In genomic region chr4:6250235-6250983, GRCh38 we compare ENCODE assay signal across 8 cellular contexts. TPM values are rescaled to one million over a fixed set of nuclear protein-coding genes. Genes with fewer than 3 reads are reported as not detected.
DNase-seq lines count a peak whose midpoint lies in the region; ATAC-seq, FAIRE-seq and TF ChIP-seq lines count a peak whose summit lies in the region.

No MANE protein-coding gene starts in this region.

- H3K4me1 Mint-ChIP-seq in activated CD8-positive, alpha-beta T cell treated with anti-CD3 and anti-CD28 coated beads for 36 hours (ENCODE audit: low read depth): no peaks in the 10 kb centered on the region
- H3K4me1 Mint-ChIP-seq in progenitor cell of endocrine pancreas (ENCODE audit: low read depth): peaks cover 2% of the 10 kb centered on the region
- H3K4me1 Mint-ChIP-seq in activated naive CD4-positive, alpha-beta T cell treated with anti-CD3 and anti-CD28 coated beads, Interleukin-2, amount 10 ng/mL, durations not matched to agents 7 days and 5 days: no peaks in the 10 kb centered on the region

- intact Hi-C loops in activated CD8-positive, alpha-beta T cell treated with anti-CD3 and anti-CD28 coated beads for 36 hours (cut with micrococcal nuclease): no loop called here

- no peak overlapping the region for H3K4me3 Mint-ChIP-seq in activated CD8-positive, alpha-beta T cell treated with anti-CD3 and anti-CD28 coated beads for 36 hours
- no peak overlapping the region for H3K4me3 Mint-ChIP-seq in progenitor cell of endocrine pancreas (ENCODE audit: low read depth)
- no peak overlapping the region for H3K4me3 Mint-ChIP-seq in activated naive CD4-positive, alpha-beta T cell treated with anti-CD3 and anti-CD28 coated beads, Interleukin-2, amount 10 ng/mL, durations not matched to agents 7 days and 5 days

- H3K36me3 ChIP-seq in BE2C: no peaks in the 10 kb centered on the region

- no peak overlapping the region for H3K27ac Mint-ChIP-seq in activated CD8-positive, alpha-beta T cell treated with anti-CD3 and anti-CD28 coated beads for 36 hours
- H3K27ac Mint-ChIP-seq in progenitor cell of endocrine pancreas: no peak overlapping the region
- H3K27ac Mint-ChIP-seq in activated naive CD4-positive, alpha-beta T cell treated with anti-CD3 and anti-CD28 coated beads, Interleukin-2, amount 10 ng/mL, durations not matched to agents 7 days and 5 days: no peak overlapping the region

- peak; percentile 28 for FAIRE-seq in GM12891 (lab: Jason Lieb, UNC)

- DNase-seq in BE2C (no peak), GM12891 (ENCODE audit: insufficient read length, low spot score) (peak; percentile 54), NCI-H2029 (lab: John Stamatoyannopoulos, UW) (peak; percentile 33), germinal center (ENCODE audit: low spot score) (peak; percentile 65), progenitor cell of endocrine pancreas (ENCODE audit: low spot score, unreplicated experiment) (no peak)
- DNase-seq in activated CD8-positive, alpha-beta T cell treated with anti-CD3 and anti-CD28 coated beads for 36 hours: peak; percentile 10
- no peak for DNase-seq in activated naive CD4-positive, alpha-beta T cell treated with anti-CD3 and anti-CD28 coated beads, Interleukin-2, amount 10 ng/mL, durations not matched to agents 7 days and 5 days
- no peak for DNase-seq in activated CD4-positive, CD25-positive, alpha-beta regulatory T cell (lab: John Stamatoyannopoulos, UW)

- H3K9me3 ChIP-seq in BE2C: no peaks in the 10 kb centered on the region

- H3K27me3 Mint-ChIP-seq in activated CD8-positive, alpha-beta T cell treated with anti-CD3 and anti-CD28 coated beads for 36 hours: peaks cover 25% of the 10 kb centered on the region
- H3K27me3 Mint-ChIP-seq in progenitor cell of endocrine pancreas: peaks cover 14% of the 10 kb centered on the region
- H3K27me3 Mint-ChIP-seq in activated naive CD4-positive, alpha-beta T cell treated with anti-CD3 and anti-CD28 coated beads, Interleukin-2, amount 10 ng/mL, durations not matched to agents 7 days and 5 days: peaks cover 56% of the 10 kb centered on the region

- peak; percentile 78 for TF ChIP-seq CTCF in BE2C (IDR thresholded peaks at IDR 0.05; ENCODE audit: low read depth, low read length)
- TF ChIP-seq CTCF in activated CD8-positive, alpha-beta T cell treated with anti-CD3 and anti-CD28 coated beads for 36 hours (IDR thresholded peaks at IDR 0.05): no peak
- TF ChIP-seq CTCF in progenitor cell of endocrine pancreas (IDR thresholded peaks at IDR 0.05; ENCODE audit: unreplicated experiment): peak; percentile 81

- peak overlapping the region; percentile 43 for H3K4me3 ChIP-seq in BE2C (ENCODE audit: low read depth, low read length)

- no peaks in the 10 kb centered on the region for H3K27me3 ChIP-seq in BE2C

- peak; percentile 55 for ATAC-seq in activated CD8-positive, alpha-beta T cell treated with anti-CD3 and anti-CD28 coated beads for 36 hours

- POLR2A ChIA-PET in activated CD8-positive, alpha-beta T cell treated with anti-CD3 and anti-CD28 coated beads for 36 hours (lab: Charles Lee): interaction anchor here (0.6 kb wide), 1 partner anchor 21 kb away, joined by 4 read pairs; no protein-coding TSS in a partner anchor

- CTCF ChIA-PET in activated CD8-positive, alpha-beta T cell treated with anti-CD3 and anti-CD28 coated beads for 36 hours (lab: Charles Lee): interaction anchor here (0.6 to 10.6 kb wide), 51 partner anchors 9 to 819 kb away, joined by 3 to 304 read pairs (median 4); partner anchors contain the start of gene WFS1
- CTCF ChIA-PET in activated naive CD4-positive, alpha-beta T cell treated with anti-CD3 and anti-CD28 coated beads, Interleukin-2, amount 10 ng/mL, durations not matched to agents 7 days and 5 days (lab: Charles Lee): interaction anchor here (0.6 to 24.7 kb wide), 25 partner anchors 10 to 819 kb away, joined by 3 to 504 read pairs (median 3); no protein-coding TSS in a partner anchor

- TF ChIP-seq POLR2A in GM12891 (IDR thresholded peaks at IDR 0.05; ENCODE audit: low read depth, low read length): no peak

- H3K4me1 ChIP-seq in BE2C: peaks cover 6% of the 10 kb centered on the region; the same call in 1 of the 2 replicates

- no peaks in the 10 kb centered on the region for H3K36me3 Mint-ChIP-seq in activated CD8-positive, alpha-beta T cell treated with anti-CD3 and anti-CD28 coated beads for 36 hours (ENCODE audit: low read depth)
- no peaks in the 10 kb centered on the region for H3K36me3 Mint-ChIP-seq in progenitor cell of endocrine pancreas (ENCODE audit: insufficient read depth)
- no peaks in the 10 kb centered on the region for H3K36me3 Mint-ChIP-seq in activated naive CD4-positive, alpha-beta T cell treated with anti-CD3 and anti-CD28 coated beads, Interleukin-2, amount 10 ng/mL, durations not matched to agents 7 days and 5 days

- H3K9me3 Mint-ChIP-seq in activated CD8-positive, alpha-beta T cell treated with anti-CD3 and anti-CD28 coated beads for 36 hours: no peaks in the 10 kb centered on the region
- no peaks in the 10 kb centered on the region for H3K9me3 Mint-ChIP-seq in progenitor cell of endocrine pancreas (ENCODE audit: low read depth)
- H3K9me3 Mint-ChIP-seq in activated naive CD4-positive, alpha-beta T cell treated with anti-CD3 and anti-CD28 coated beads, Interleukin-2, amount 10 ng/mL, durations not matched to agents 7 days and 5 days: no peaks in the 10 kb centered on the region

TF ChIP-seq in GM12891, 5 proteins besides CTCF, POLR2A, EP300 and RAD21:
- TF ChIP-seq TAF1 (IDR thresholded peaks at IDR 0.05; ENCODE audit: low read depth, low read length) (no peak), SPI1 (IDR thresholded peaks at IDR 0.05; ENCODE audit: low read depth, low read length) (no peak), POLR2AphosphoS5 (IDR thresholded peaks at IDR 0.05; ENCODE audit: low read depth, low read length) (no peak), PAX5 (IDR thresholded peaks at IDR 0.05; ENCODE audit: insufficient read depth, low read length, severe bottlenecking) (no peak), POU2F2 (IDR thresholded peaks at IDR 0.05; ENCODE audit: low read depth, low read length) (no peak)

RNA-seq across cellular contexts. Expression of gene WFS1, which starts 19.2 kb away (rescaled TPM):
- polyA plus RNA-seq in BE2C (2012; ENCODE audit: insufficient read depth, insufficient read length, low read depth): 32.8 TPM
- polyA plus RNA-seq in GM12891 (2012; ENCODE audit: low read depth, missing spikeins): 4.6 TPM
- total RNA-seq in activated CD8-positive, alpha-beta T cell treated with anti-CD3 and anti-CD28 coated beads for 36 hours: 1 to 10 TPM; 1.8 to 2.8 TPM
- total RNA-seq in progenitor cell of endocrine pancreas: 31.3 and 37.9 TPM in 2 replicates

RNA-seq across cellular contexts. Expression of gene JAKMIP1, which starts 50.1 kb away (rescaled TPM):
- polyA plus RNA-seq in BE2C (2012; ENCODE audit: insufficient read depth, insufficient read length, low read depth): 6.5 TPM
- polyA plus RNA-seq in GM12891 (2012; ENCODE audit: low read depth, missing spikeins): 3.6 TPM
- total RNA-seq in activated CD8-positive, alpha-beta T cell treated with anti-CD3 and anti-CD28 coated beads for 36 hours: 1 to 10 TPM; 5.6 to 6.3 TPM
- 0.89 and 0.93 TPM in 2 replicates for total RNA-seq in progenitor cell of endocrine pancreas

Comparison
In these comparisons a context has a peak if more than half of its experiments do, and no peak if none do; other contexts are left out.
1. DNase-seq: peak in GM12891 (single experiment), NCI-H2029 (single experiment), activated CD8-positive, alpha-beta T cell treated with anti-CD3 and anti-CD28 coated beads for 36 hours (single experiment) and germinal center (single experiment); none in BE2C (single experiment), progenitor cell of endocrine pancreas (single experiment), activated naive CD4-positive, alpha-beta T cell treated with anti-CD3 and anti-CD28 coated beads, Interleukin-2, amount 10 ng/mL, durations not matched to agents 7 days and 5 days (single experiment) and activated CD4-positive, CD25-positive, alpha-beta regulatory T cell (0 of 4).